ENCODE assay signal across 11 cellular contexts in genomic region chr7:33067921-33068320, GRCh38.
"Had no signal": no experiment of that assay in that cellular context is flagged by ENCODE, and none has a peak within 500 bp of the region (broad histone marks: within the 10 kb centered on the region; RNA-seq: fewer than 3 reads in every experiment).

No MANE protein-coding gene starts in this region.

- H3K27ac Mint-ChIP-seq: GM23338, H9, HFFc6 had no signal

- H3K27ac ChIP-seq: GM23248 had no signal

- DNase-seq: GM23248, GOT3, H7, H9, HCEC 1CT, HFFc6 had no signal

- H3K4me2 ChIP-seq: GM23338 had no signal

- H3K9ac ChIP-seq: GM23248 had no signal

- H3K36me3 ChIP-seq: HAP-1 had no signal

- H3K4me3 ChIP-seq: GM23248, GM23338, HAP-1 had no signal

- H3K4me3 Mint-ChIP-seq: GM23338, H9, HFFc6 had no signal

- ATAC-seq: GM23338, HCT116 had no signal

- H2AFZ ChIP-seq: GM23248, GM23338 had no signal

- FAIRE-seq: H1, H54 had no signal
